Comparison of ENCODE assay signal across 16 cellular contexts in the genomic region with DNA sequence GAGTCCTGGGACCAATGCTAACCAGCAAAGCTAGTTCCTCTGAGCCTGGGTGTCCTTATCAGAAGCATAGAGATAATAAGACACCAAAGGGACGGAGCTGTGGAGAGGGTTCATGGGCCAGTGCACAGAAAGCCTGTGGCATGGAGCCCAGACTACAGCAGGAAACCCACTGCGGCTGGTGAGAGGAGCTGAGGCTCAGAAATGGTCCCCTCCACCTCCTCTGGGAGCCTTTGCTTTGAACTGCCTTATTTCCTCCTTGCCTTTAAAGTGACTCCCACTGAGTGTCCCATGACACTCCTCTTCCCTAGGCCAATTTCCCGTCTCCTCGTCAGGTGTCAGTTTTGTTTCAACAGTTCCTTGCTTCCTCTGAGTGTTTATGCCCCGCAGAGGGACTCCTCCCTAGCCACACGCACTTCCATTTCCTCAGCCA. TPM values are rescaled to one million over a fixed set of nuclear protein-coding genes. Genes with fewer than 3 reads are reported as not detected.
DNase-seq lines count a peak whose midpoint lies in the region; ATAC-seq lines count a peak whose summit lies in the region.
"Had no signal": no experiment of that assay in that cellular context is flagged by ENCODE, and none has a peak within 500 bp of the region (broad histone marks: within the 10 kb centered on the region; RNA-seq: fewer than 3 reads in every experiment).

No MANE protein-coding gene starts in this region.

- H3K4me3 ChIP-seq in skin epidermis = no peak overlapping the region

- H3K27ac ChIP-seq in layer of hippocampus (ENCODE audit: low read depth, low read length) = peak overlapping the region; percentile 16
- H3K27ac ChIP-seq in skin epidermis = peak overlapping the region in 12 of 21 experiments; percentile 4 to 81 (median 28)
- H3K27ac ChIP-seq: C4-2B had no signal

- ATAC-seq in GM21447 (IDR thresholded peaks at IDR 0.05; ENCODE audit: unreplicated experiment) (no peak), HG03045 (IDR thresholded peaks at IDR 0.05; ENCODE audit: unreplicated experiment) (no peak)
- ATAC-seq in stimulated activated naive CD8-positive, alpha-beta T cell treated with anti-CD3 and anti-CD28 coated beads, Interleukin-15, Interleukin-2, amounts not matched to agents 100 U/mL and 50 U/mL, for 24 hours = no peak
- ATAC-seq: WTC11 had no signal

- DNase-seq in GF-D8 (lab: John Stamatoyannopoulos, UW) = peak; percentile 13
- peak; percentile 42 for DNase-seq in cerebellum (ENCODE audit: low spot score)
- no peak for DNase-seq in DMS153 (lab: John Stamatoyannopoulos, UW)
- DNase-seq in stimulated activated naive CD8-positive, alpha-beta T cell treated with anti-CD3 and anti-CD28 coated beads, Interleukin-15, Interleukin-2, amounts not matched to agents 100 U/mL and 50 U/mL, for 24 hours = no peak
- DNase-seq: activated T-cell treated with anti-CD3 and anti-CD28 coated beads, Interleukin-2, amount 50 U/mL, for 1 hour; effector memory CD4-positive, alpha-beta T cell; head of caudate nucleus; NCI-H187 treated with DMSO at 0.1 percent for 48 hours; NCI-H774; stimulated activated CD4-positive, alpha-beta T cell treated with anti-CD3 and anti-CD28 coated beads, Interleukin-2, amount 100 ng/mL, for 24 hours had no signal

- H3K27me3 ChIP-seq in layer of hippocampus (ENCODE audit: control insufficient read depth, insufficient read depth, low read length) = no peaks in the 10 kb centered on the region

RNA-seq across cellular contexts. Expression of a gene that starts 9.4 kb away (rescaled TPM):
- 16.2 TPM for total RNA-seq in cerebellum

Comparison
In these comparisons a context has a peak if more than half of its experiments do, and no peak if none do; other contexts are left out.
1. DNase-seq: peak in GF-D8 (single experiment) and cerebellum (single experiment); none in DMS153 (single experiment) and stimulated activated naive CD8-positive, alpha-beta T cell treated with anti-CD3 and anti-CD28 coated beads, Interleukin-15, Interleukin-2, amounts not matched to agents 100 U/mL and 50 U/mL, for 24 hours (single experiment).